8 cellular contexts compared by ENCODE assay signal in the genomic region with DNA sequence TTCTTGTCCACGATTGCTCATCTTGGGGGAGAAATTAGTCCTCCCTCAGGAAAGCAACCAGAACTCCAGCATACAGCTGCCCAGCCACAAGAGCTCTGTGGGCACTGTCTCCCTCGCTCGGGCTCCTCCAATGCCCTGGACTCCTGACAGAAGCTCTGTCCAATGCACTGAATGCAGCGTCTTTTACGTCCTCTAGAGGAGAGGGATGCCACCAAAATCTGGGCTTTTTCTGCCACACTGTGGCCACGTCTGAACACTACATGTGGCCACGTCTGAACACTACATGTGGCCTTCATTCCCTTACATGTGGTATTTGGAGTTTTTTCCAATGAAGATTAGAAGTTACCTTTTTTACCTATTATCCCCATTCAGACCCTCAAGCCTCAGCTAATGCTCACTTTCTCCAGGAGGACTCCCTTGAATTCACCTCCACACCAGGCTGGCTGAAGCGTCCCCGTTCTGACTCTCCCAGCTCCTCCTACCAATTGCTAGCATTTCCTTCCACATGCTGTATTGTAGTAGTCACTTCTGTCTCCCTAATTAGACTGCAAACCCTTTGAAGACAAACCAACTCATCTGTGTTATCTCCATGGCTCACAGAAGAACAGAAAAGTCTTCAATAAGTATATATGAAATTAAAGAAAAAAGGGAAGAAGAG.
DNase-seq lines count a peak whose midpoint lies in the region; ATAC-seq and TF ChIP-seq lines count a peak whose summit lies in the region.

No MANE protein-coding gene starts in this region.

- H3K27me3 ChIP-seq in brain microvascular endothelial cell (replicated peaks) = no peaks in the 10 kb centered on the region
- peaks cover 0 to 2% of the 10 kb centered on the region in 2 donors for H3K27me3 ChIP-seq in stomach smooth muscle (ENCODE audit: control insufficient read depth in 1 of 2, insufficient read depth in 2 of 2, low read length in 2 of 2)

- peak; percentile 90 for TF ChIP-seq CTCF in AG10803 (conservative IDR thresholded peaks at IDR 0.05; ENCODE audit: low read length)
- TF ChIP-seq CTCF in brain microvascular endothelial cell (IDR thresholded peaks at IDR 0.05; ENCODE audit: low read depth, low read length, missing control alignments) = peak; percentile 87

- H3K36me3 ChIP-seq in brain microvascular endothelial cell (replicated peaks) (no peaks in the 10 kb centered on the region), stomach smooth muscle (ENCODE audit: control insufficient read depth in 2 of 2, insufficient read depth in 2 of 2, low read length in 2 of 2) (no peaks in the 10 kb centered on the region)

- ATAC-seq in GM18858 (IDR thresholded peaks at IDR 0.05; ENCODE audit: unreplicated experiment) (peak; percentile 53), HG03460 (IDR thresholded peaks at IDR 0.05; ENCODE audit: unreplicated experiment) (peak; percentile 58)

- no peaks in the 10 kb centered on the region for H3K4me1 ChIP-seq in stomach smooth muscle (ENCODE audit: control insufficient read depth, insufficient read depth, low read length)

- DNase-seq in AG10803 (ENCODE audit: low read depth) = peak; percentile 80
- peak; percentile 63 for DNase-seq in NCI-H526 treated with DMSO at 0.1 percent for 48 hours (lab: John Stamatoyannopoulos, UW)
- peak; percentile 77 for DNase-seq in brain microvascular endothelial cell
- peak; percentile 57 for DNase-seq in iPS-NIHi7 (ENCODE audit: extremely low spot score)
- DNase-seq in effector CD4-positive, alpha-beta T cell = no peak

- H3K9ac ChIP-seq in stomach smooth muscle (ENCODE audit: low read length in 2 of 2) = peak overlapping the region; percentile 4 to 42

- H3K27ac ChIP-seq in brain microvascular endothelial cell = no peak overlapping the region
- H3K27ac ChIP-seq in stomach smooth muscle (ENCODE audit: low read length) = no peak overlapping the region

- in situ Hi-C loops in brain microvascular endothelial cell (cut with HindIII; ENCODE audit: low pct_ligation_motif_present, low sequenced_read_pairs) = no loop called here

- H3K4me3 ChIP-seq in AG10803 (ENCODE audit: low read length) (peak overlapping the region; percentile 37), brain microvascular endothelial cell (ENCODE audit: low read depth, low read length) (no peak overlapping the region), stomach smooth muscle (ENCODE audit: low read length in 2 of 2) (peak overlapping the region; percentile 58 to 67)

- H3K9me3 ChIP-seq in stomach smooth muscle (ENCODE audit: control insufficient read depth in 2 of 2, low read length in 2 of 2) = no peaks in the 10 kb centered on the region
